ENCODE assay signal across 23 cellular contexts in the genomic region with DNA sequence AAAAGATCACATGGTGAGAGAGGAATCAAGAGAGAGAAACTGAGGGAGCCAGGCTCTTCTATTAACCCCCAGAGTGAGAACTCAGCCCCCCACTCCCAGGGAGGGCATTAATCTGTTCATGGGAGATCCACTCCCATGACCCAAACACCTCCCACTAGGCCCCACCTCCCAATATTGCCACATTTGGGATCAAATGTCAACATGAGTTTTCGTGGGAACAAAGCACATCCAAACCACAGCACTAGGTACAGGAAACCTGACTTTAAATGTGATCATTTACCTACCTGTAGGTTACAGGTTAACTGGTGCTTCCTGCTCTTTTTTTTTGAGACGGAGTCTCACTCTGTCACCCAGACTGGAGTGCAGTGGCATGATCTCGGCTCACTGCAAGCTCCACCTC. TPM values are rescaled to one million over a fixed set of nuclear protein-coding genes. Genes with fewer than 3 reads are reported as not detected.
DNase-seq lines count a peak whose midpoint lies in the region; ATAC-seq and TF ChIP-seq lines count a peak whose summit lies in the region.
"Had no signal": no experiment of that assay in that cellular context is flagged by ENCODE, and none has a peak within 500 bp of the region (broad histone marks: within the 10 kb centered on the region; RNA-seq: fewer than 3 reads in every experiment).

No MANE protein-coding gene starts in this region.

- DNase-seq in IMR-90, result no peak
- DNase-seq in epithelial cell of prostate (ENCODE audit: low read depth, low spot score), result no peak
- no peak for DNase-seq in lower lobe of right lung
- DNase-seq in aorta, result no peak
- DNase-seq in activated CD8-positive, alpha-beta memory T cell treated with anti-CD3 and anti-CD28 coated beads, Interleukin-2, amount 50 U/mL, for 4 hours, result no peak
- no peak for DNase-seq in activated CD8-positive, alpha-beta T cell treated with anti-CD3 and anti-CD28 coated beads for 36 hours
- DNase-seq: ACHN; CD4-positive, alpha-beta T cell; COR-L47; DMS79; NCI-H1105 treated with DMSO at 0.1 percent for 48 hours; NCI-H2029 treated with DMSO at 0.1 percent for 48 hours; NCI-H2171; NCI-H345; NCI-H524; NCI-H774; NK-92 treated with Interleukin-12 subunit alpha and Interleukin-12 subunit beta, amount 100 ng/mL, for 24 hours; SJCRH30 had no signal

- H2AFZ ChIP-seq in ACC112 (ENCODE audit: low read length, unreplicated experiment), result no peak overlapping the region
- H2AFZ ChIP-seq in IMR-90 (replicated peaks; ENCODE audit: low read length, poor library complexity), result no peak overlapping the region

- H3K4ac ChIP-seq in IMR-90 (ENCODE audit: low read depth, low read length), result no peak overlapping the region

- H3K27ac ChIP-seq in ACC112 (ENCODE audit: low read depth, low read length) (peak overlapping the region; percentile 41; the same call in 1 of the 2 replicates), IMR-90 (ENCODE audit: insufficient read depth, low read length) (no peak overlapping the region), epithelial cell of prostate (peak overlapping the region; percentile 49), lower lobe of right lung (peak overlapping the region; percentile 57), aorta (ENCODE audit: low read depth in 1 of 2, low read length in 2 of 2) (no peak overlapping the region)
- H3K27ac ChIP-seq: BLaER1, KMS-11, SJCRH30 had no signal

- H3K27me3 ChIP-seq in ACC112 (ENCODE audit: insufficient read depth, low read length), result no peaks in the 10 kb centered on the region
- no peaks in the 10 kb centered on the region for H3K27me3 ChIP-seq in IMR-90 (ENCODE audit: control insufficient read depth, insufficient read depth, low read length)
- no peaks in the 10 kb centered on the region for H3K27me3 ChIP-seq in lower lobe of right lung (ENCODE audit: low read depth)
- no peaks in the 10 kb centered on the region for H3K27me3 ChIP-seq in aorta (ENCODE audit: control insufficient read depth in 1 of 2, insufficient read depth in 2 of 2, low read length in 1 of 2)
- H3K27me3 ChIP-seq: BLaER1, SJCRH30 had no signal

- H2BK5ac ChIP-seq in IMR-90 (ENCODE audit: low read depth, low read length, poor library complexity, severe bottlenecking), result no peak overlapping the region

- no peak overlapping the region; the same call in 1 of the 2 replicates for H4K91ac ChIP-seq in IMR-90 (ENCODE audit: insufficient read depth, low read depth, low read length)

- no peak overlapping the region for H3K4me2 ChIP-seq in IMR-90 (ENCODE audit: low read depth, low read length)
- H3K4me2 ChIP-seq: BLaER1, KMS-11 had no signal

- H3K4me3 ChIP-seq in ACC112 (ENCODE audit: low read depth, low read length), result no peak overlapping the region
- no peak overlapping the region for H3K4me3 ChIP-seq in IMR-90 (ENCODE audit: insufficient read depth, low read depth, low read length)
- no peak overlapping the region for H3K4me3 ChIP-seq in lower lobe of right lung
- no peak overlapping the region for H3K4me3 ChIP-seq in aorta (ENCODE audit: low read length in 2 of 2)
- H3K4me3 ChIP-seq: BLaER1, SJCRH30 had no signal

- H4K20me1 ChIP-seq in IMR-90 (ENCODE audit: insufficient read depth, low read length), result no peaks in the 10 kb centered on the region

- TF ChIP-seq RAD21 in IMR-90 (IDR thresholded peaks at IDR 0.05; ENCODE audit: low read length), result no peak

- peaks cover 31% of the 10 kb centered on the region for H3K36me3 Mint-ChIP-seq in activated CD8-positive, alpha-beta T cell treated with anti-CD3 and anti-CD28 coated beads for 36 hours (ENCODE audit: low read depth)

- H4K5ac ChIP-seq in IMR-90 (ENCODE audit: low read depth, low read length), result no peak overlapping the region

- no peaks in the 10 kb centered on the region for H3K79me2 ChIP-seq in ACC112 (ENCODE audit: control insufficient read depth, insufficient read depth, low read length, unreplicated experiment)

- POLR2A ChIA-PET in IMR-90 (lab: Charles Lee; ENCODE audit: unreplicated experiment), result no interaction called here
- POLR2A ChIA-PET in activated CD8-positive, alpha-beta T cell treated with anti-CD3 and anti-CD28 coated beads for 36 hours (lab: Charles Lee), result interaction anchor here (1.2 kb wide), 1 partner anchor 8 kb away, joined by 3 read pairs; no protein-coding TSS in a partner anchor

- no peak overlapping the region for H3K4me3 Mint-ChIP-seq in activated CD8-positive, alpha-beta T cell treated with anti-CD3 and anti-CD28 coated beads for 36 hours
- H3K4me3 Mint-ChIP-seq: CD4-positive, alpha-beta T cell had no signal

- no peak for TF ChIP-seq POLR2A in IMR-90 (IDR thresholded peaks at IDR 0.05; ENCODE audit: low read depth, low read length)

- peaks cover 17% of the 10 kb centered on the region for H3K36me3 ChIP-seq in ACC112 (ENCODE audit: insufficient read depth, low read length)
- peaks cover 10% of the 10 kb centered on the region for H3K36me3 ChIP-seq in IMR-90 (ENCODE audit: control insufficient read depth, insufficient read depth, low read length)
- H3K36me3 ChIP-seq in lower lobe of right lung, result peaks cover 32% of the 10 kb centered on the region
- H3K36me3 ChIP-seq in aorta (ENCODE audit: control insufficient read depth in 1 of 2, insufficient read depth in 2 of 2, low read length in 1 of 2), result peaks cover 2 to 4% of the 10 kb centered on the region in 2 donors

- H3K4me1 Mint-ChIP-seq in activated CD8-positive, alpha-beta T cell treated with anti-CD3 and anti-CD28 coated beads for 36 hours (ENCODE audit: low read depth), result peaks cover under 1% of the 10 kb centered on the region

- WGBS in IMR-90 (ENCODE audit: extremely low coverage in 2 of 2, insufficient read length in 1 of 2), 2 experiments, result no CpG with 5 or more reads among the region's 3 CpGs
- WGBS in aorta, 2 donors, result 83 to 90% methylated on average over 3 of the region's 3 CpGs

- H3K9ac ChIP-seq in IMR-90 (ENCODE audit: low read depth, low read length), result no peak overlapping the region
- H3K9ac ChIP-seq: BLaER1, KMS-11 had no signal

- ATAC-seq in IMR-90 (ENCODE audit: low read depth) (no peak), lower lobe of right lung (peak in 1 of 2 donors; percentile 20), HG03045 (IDR thresholded peaks at IDR 0.05; ENCODE audit: unreplicated experiment) (no peak), aorta (ENCODE audit: low FRiP score) (no peak)
- no peak for ATAC-seq in activated CD8-positive, alpha-beta T cell treated with anti-CD3 and anti-CD28 coated beads for 36 hours
- ATAC-seq: Panc1 had no signal

- H3K23ac ChIP-seq in IMR-90 (ENCODE audit: low read depth, low read length), result no peak overlapping the region

- H3K56ac ChIP-seq in IMR-90 (ENCODE audit: extremely low read depth, insufficient read depth, low read length), result no peak overlapping the region

- H2AK9ac ChIP-seq in IMR-90 (replicated peaks; ENCODE audit: low read depth, low read length, poor library complexity), result peak overlapping the region; percentile 40

- no peak overlapping the region for H3K27ac Mint-ChIP-seq in activated CD8-positive, alpha-beta T cell treated with anti-CD3 and anti-CD28 coated beads for 36 hours
- H3K27ac Mint-ChIP-seq: CD4-positive, alpha-beta T cell had no signal

- no TSS peak for BruUV-seq in IMR-90 (replicated peaks; lab: Mats Ljungman, UMichigan)

- intact Hi-C loops in IMR-90 (cut with micrococcal nuclease), result no loop called here
- intact Hi-C loops in lower lobe of right lung (cut with DNase I), result no loop called here
- intact Hi-C loops in aorta (cut with DNase I), result no loop called here
- intact Hi-C loops in activated CD8-positive, alpha-beta T cell treated with anti-CD3 and anti-CD28 coated beads for 36 hours (cut with micrococcal nuclease), result no loop called here

- no peak overlapping the region for H2BK20ac ChIP-seq in IMR-90 (ENCODE audit: low read depth, low read length)

- no peak overlapping the region for H4K8ac ChIP-seq in IMR-90 (ENCODE audit: low read depth in 2 of 2, low read length in 2 of 2)

- no peaks in the 10 kb centered on the region; the same call in 1 of the 2 replicates for H3K9me1 ChIP-seq in IMR-90 (ENCODE audit: insufficient read depth, low read length)

- no peak overlapping the region for H2AK5ac ChIP-seq in IMR-90 (ENCODE audit: low read depth, low read length)

- no peak overlapping the region for H2BK15ac ChIP-seq in IMR-90 (ENCODE audit: low read depth, low read length)

- no peaks in the 10 kb centered on the region for H3K9me3 ChIP-seq in IMR-90 (ENCODE audit: control insufficient read depth, insufficient read depth, low read length)
- H3K9me3 ChIP-seq in lower lobe of right lung, result no peaks in the 10 kb centered on the region
- H3K9me3 ChIP-seq in aorta (ENCODE audit: control insufficient read depth, low read length), result no peaks in the 10 kb centered on the region
- H3K9me3 ChIP-seq: BLaER1, SJCRH30 had no signal

- H3K9me3 Mint-ChIP-seq in activated CD8-positive, alpha-beta T cell treated with anti-CD3 and anti-CD28 coated beads for 36 hours, result no peaks in the 10 kb centered on the region
- H3K9me3 Mint-ChIP-seq: CD4-positive, alpha-beta T cell had no signal

- H3K14ac ChIP-seq in IMR-90 (replicated peaks; ENCODE audit: low read depth, low read length), result no peak overlapping the region

- dilution Hi-C loops in IMR-90 (cut with HindIII; ENCODE audit: low sequenced_read_pairs, unreplicated experiment), result no loop called here

- in situ Hi-C loops in IMR-90 (cut with MboI; ENCODE audit: low sequenced_read_pairs), result no loop called here

- no peak overlapping the region for H3K18ac ChIP-seq in IMR-90 (ENCODE audit: low read depth, low read length)

- H3K27me3 Mint-ChIP-seq in activated CD8-positive, alpha-beta T cell treated with anti-CD3 and anti-CD28 coated beads for 36 hours, result no peaks in the 10 kb centered on the region
- H3K27me3 Mint-ChIP-seq: CD4-positive, alpha-beta T cell had no signal

- peaks cover 3% of the 10 kb centered on the region for H3K4me1 ChIP-seq in ACC112 (ENCODE audit: control insufficient read depth, insufficient read depth, low read length, unreplicated experiment)
- H3K4me1 ChIP-seq in IMR-90 (ENCODE audit: control insufficient read depth, insufficient read depth, low read length), result no peaks in the 10 kb centered on the region
- peaks cover 6% of the 10 kb centered on the region for H3K4me1 ChIP-seq in lower lobe of right lung
- no peaks in the 10 kb centered on the region for H3K4me1 ChIP-seq in aorta (ENCODE audit: control insufficient read depth in 1 of 2, insufficient read depth in 2 of 2, low read length in 2 of 2)
- H3K4me1 ChIP-seq: BLaER1, SJCRH30 had no signal

- peaks cover 5 to 10% of the 10 kb centered on the region in 2 experiments; a peak in 3 of 4 replicates for H3K79me1 ChIP-seq in IMR-90 (ENCODE audit: low read depth in 1 of 2, low read length in 2 of 2)

- TF ChIP-seq CTCF in IMR-90 (conservative IDR thresholded peaks at IDR 0.05; ENCODE audit: low read depth, low read length), result no peak
- TF ChIP-seq CTCF in lower lobe of right lung (IDR thresholded peaks at IDR 0.05), result no peak
- TF ChIP-seq CTCF in activated CD8-positive, alpha-beta T cell treated with anti-CD3 and anti-CD28 coated beads for 36 hours (IDR thresholded peaks at IDR 0.05), result no peak

- CTCF ChIA-PET in IMR-90 (lab: Yijun Ruan, JAX), result no interaction called here
- CTCF ChIA-PET in activated CD8-positive, alpha-beta T cell treated with anti-CD3 and anti-CD28 coated beads for 36 hours (lab: Charles Lee), result interaction anchor here (4.4 kb wide), 1 partner anchor 12 kb away, joined by 41 read pairs; no protein-coding TSS in a partner anchor

- no peak overlapping the region for H2BK120ac ChIP-seq in IMR-90 (ENCODE audit: low read depth, low read length)

RNA-seq across cellular contexts. Expression of gene NNT, which starts 16.9 kb away (rescaled TPM):
- 57.2 and 58.0 TPM in 2 replicates for total RNA-seq in IMR-90 (2012; rRNA removed)
- 19.5 and 23.1 TPM in 2 replicates for polyA plus RNA-seq in IMR-90 (2012; rRNA removed)
- 12.4 and 12.6 TPM in 2 replicates for polyA plus RNA-seq in IMR-90 (2012; cell fraction: cytosol; rRNA removed)
- polyA plus RNA-seq in IMR-90 (2012; cell fraction: nucleus; rRNA removed; ENCODE audit: low replicate concordance), result 15.7 and 32.3 TPM in 2 replicates
- total RNA-seq in lower lobe of right lung, result 70.9 TPM
- total RNA-seq in aorta, result 10 to 100 TPM; 53.6 to 69.4 TPM
- 10 to 100 TPM; 13.9 to 20.4 TPM for polyA plus RNA-seq in aorta
- 10 to 100 TPM; 72.0 to 78.4 TPM for total RNA-seq in activated CD8-positive, alpha-beta T cell treated with anti-CD3 and anti-CD28 coated beads for 36 hours

Comparison
In these comparisons a context has a peak if more than half of its experiments do, and no peak if none do; other contexts are left out.
1. H3K27ac ChIP-seq: peak in ACC112 (single experiment), epithelial cell of prostate (single experiment) and lower lobe of right lung (single experiment); none in IMR-90 (single experiment) and aorta (0 of 2).